Comparison of ENCODE assay signal across 34 cellular contexts in the genomic region with DNA sequence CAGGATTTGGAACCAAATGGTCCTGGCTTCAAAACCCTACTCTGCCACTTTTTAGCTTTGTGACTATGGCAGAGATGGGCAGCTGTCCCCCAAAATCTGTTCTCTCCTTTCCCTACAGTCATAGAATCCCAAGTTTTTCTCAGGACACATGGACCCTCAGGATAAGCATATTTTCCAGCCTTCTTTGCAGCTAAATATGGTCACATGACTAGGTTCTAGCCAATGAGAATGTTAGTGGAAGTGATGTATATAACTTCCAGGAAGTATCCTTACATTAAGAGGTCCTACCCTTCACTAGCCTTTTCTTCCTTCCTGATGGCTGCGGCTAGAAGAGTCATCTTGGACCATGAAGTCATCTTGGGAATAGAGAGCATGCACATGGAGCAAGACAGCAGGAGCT.
"Had no signal": no experiment of that assay in that cellular context is flagged by ENCODE, and none has a peak within 500 bp of the region (broad histone marks: within the 10 kb centered on the region; RNA-seq: fewer than 3 reads in every experiment).

No MANE protein-coding gene starts in this region.

- H3K4me3 ChIP-seq: ascending aorta, breast epithelium had no signal

- DNase-seq: activated B cell treated with CpG ODN at 0.5 μM for 24 hours; activated CD4-positive, alpha-beta memory T cell treated with anti-CD3 and anti-CD28 coated beads for 36 hours; activated CD4-positive, alpha-beta T cell treated with anti-CD3 and anti-CD28 coated beads for 4 hours; activated CD4-positive, alpha-beta T cell treated with anti-CD3 and anti-CD28 coated beads, Interleukin-2, amount 10 ng/mL, durations not matched to agents 24 days and 14 days; activated CD4-positive, alpha-beta T cell treated with anti-CD3 and anti-CD28 coated beads, Interleukin-2, amount 50 U/mL, for 1 hour; activated CD4-positive, alpha-beta T cell treated with anti-CD3 and anti-CD28 coated beads, Interleukin-2, amount 50 U/mL, for 4 hours; activated CD4-positive, CD25-positive, alpha-beta regulatory T cell treated with anti-CD3 and anti-CD28 coated beads, Interleukin-2, amount 50 U/mL, for 72 hours; activated CD8-positive, alpha-beta memory T cell treated with anti-CD3 and anti-CD28 coated beads, Interleukin-2, amount 50 U/mL, for 4 hours; activated CD8-positive, alpha-beta T cell treated with anti-CD3 and anti-CD28 coated beads for 36 hours; activated effector memory CD4-positive, alpha-beta T cell treated with anti-CD3 and anti-CD28 coated beads, Interleukin-2, amount 50 U/mL, for 16 hours; activated gamma-delta T cell treated with Interleukin-2 at 50 U/mL for 16 hours; activated naive CD4-positive, alpha-beta T cell; activated naive CD4-positive, alpha-beta T cell treated with anti-CD3 and anti-CD28 coated beads for 36 hours; activated naive CD4-positive, alpha-beta T cell treated with anti-CD3 and anti-CD28 coated beads, Interleukin-2, amount 50 U/mL, for 16 hours; activated naive CD8-positive, alpha-beta T cell treated with anti-CD3 and anti-CD28 coated beads for 36 hours; activated T-cell treated with anti-CD3 and anti-CD28 coated beads for 4 hours; activated T-cell treated with anti-CD3 and anti-CD28 coated beads, Interleukin-2, amount 50 U/mL, for 1 hour; activated T-cell treated with anti-CD3 and anti-CD28 coated beads, Interleukin-2, amount 50 U/mL, for 4 hours; activated T-cell treated with anti-CD3 and anti-CD28 coated beads, Interleukin-2, amount 50 U/mL, for 72 hours; amygdala; anterior cingulate cortex; brain microvascular endothelial cell; central memory CD4-positive, alpha-beta T cell; T-helper 2 cell; T-helper 9 cell had no signal

- H3K27ac ChIP-seq: ascending aorta, brain microvascular endothelial cell, breast epithelium, VCaP had no signal

- H3K36me3 ChIP-seq: ascending aorta, brain microvascular endothelial cell, breast epithelium had no signal

- H3K27ac Mint-ChIP-seq: activated B cell treated with CpG ODN at 0.5 μM for 24 hours; activated CD4-positive, alpha-beta memory T cell treated with anti-CD3 and anti-CD28 coated beads for 36 hours; activated CD4-positive, alpha-beta T cell treated with anti-CD3 and anti-CD28 coated beads, Interleukin-2, amount 10 ng/mL, durations not matched to agents 24 days and 14 days; activated CD8-positive, alpha-beta T cell treated with anti-CD3 and anti-CD28 coated beads for 36 hours; activated naive CD4-positive, alpha-beta T cell treated with anti-CD3 and anti-CD28 coated beads for 36 hours; activated naive CD4-positive, alpha-beta T cell treated with anti-CD3 and anti-CD28 coated beads, Interleukin-2, amount 50 U/mL, for 72 hours; activated naive CD8-positive, alpha-beta T cell treated with anti-CD3 and anti-CD28 coated beads for 36 hours; activated T-cell treated with anti-CD3 and anti-CD28 coated beads, Interleukin-2, amount 50 U/mL, for 72 hours; activated T-helper 1 cell treated with anti-CD3 and anti-CD28 coated beads, Interleukin-12 subunit alpha, Interleukin-12 subunit beta, Interleukin-2, Interleukin-4 antibody, amounts not matched to agents 30 ng/mL and 10 ng/mL and 1 ng/mL, durations not matched to agents 14 hours and 24 hours and 36 hours; activated T-helper 17 cell treated with anti-CD3 and anti-CD28 coated beads, Interleukin-2, amount 50 U/mL, for 72 hours; T-helper 1 cell treated with Interleukin-12 subunit alpha and Interleukin-12 subunit beta and Interleukin-4 antibody, amounts not matched to agents 30 μg/mL and 1 μg/mL, for 36 hours; T-helper 2 cell treated with Interferon-gamma antibody and Interleukin-4, amounts not matched to agents 5 μg/mL and 100 μg/mL, for 36 hours had no signal

- H3K4me3 Mint-ChIP-seq: activated B cell treated with CpG ODN at 0.5 μM for 24 hours; activated CD4-positive, alpha-beta memory T cell treated with anti-CD3 and anti-CD28 coated beads for 36 hours; activated CD4-positive, alpha-beta T cell treated with anti-CD3 and anti-CD28 coated beads, Interleukin-2, amount 10 ng/mL, durations not matched to agents 24 days and 14 days; activated CD8-positive, alpha-beta T cell treated with anti-CD3 and anti-CD28 coated beads for 36 hours; activated naive CD4-positive, alpha-beta T cell treated with anti-CD3 and anti-CD28 coated beads for 36 hours; activated naive CD8-positive, alpha-beta T cell treated with anti-CD3 and anti-CD28 coated beads for 36 hours; activated T-cell treated with anti-CD3 and anti-CD28 coated beads, Interleukin-2, amount 50 U/mL, for 4 hours; activated T-cell treated with anti-CD3 and anti-CD28 coated beads, Interleukin-2, amount 50 U/mL, for 72 hours; activated T-helper 1 cell treated with anti-CD3 and anti-CD28 coated beads, Interleukin-12 subunit alpha, Interleukin-12 subunit beta, Interleukin-2, Interleukin-4 antibody, amounts not matched to agents 30 ng/mL and 10 ng/mL and 1 ng/mL, durations not matched to agents 14 hours and 24 hours and 36 hours; activated T-helper 17 cell treated with anti-CD3 and anti-CD28 coated beads, Interleukin-2, amount 50 U/mL, for 72 hours; T-helper 1 cell treated with Interleukin-12 subunit alpha and Interleukin-12 subunit beta and Interleukin-4 antibody, amounts not matched to agents 30 μg/mL and 1 μg/mL, for 36 hours; T-helper 2 cell treated with Interferon-gamma antibody and Interleukin-4, amounts not matched to agents 5 μg/mL and 100 μg/mL, for 36 hours had no signal

- H3K9me3 ChIP-seq: ascending aorta, breast epithelium had no signal

- H3K4me1 ChIP-seq: breast epithelium had no signal

- H3K36me3 Mint-ChIP-seq: activated CD4-positive, alpha-beta memory T cell treated with anti-CD3 and anti-CD28 coated beads for 36 hours; activated naive CD8-positive, alpha-beta T cell treated with anti-CD3 and anti-CD28 coated beads for 36 hours had no signal

- ATAC-seq: activated CD8-positive, alpha-beta T cell treated with anti-CD3 and anti-CD28 coated beads for 36 hours; activated naive CD4-positive, alpha-beta T cell treated with anti-CD3 and anti-CD28 coated beads, Interleukin-2, amount 50 U/mL, for 72 hours; activated T-cell treated with anti-CD3 and anti-CD28 coated beads, Interleukin-2, amount 50 U/mL, for 4 hours; activated T-cell treated with anti-CD3 and anti-CD28 coated beads, Interleukin-2, amount 50 U/mL, for 72 hours; activated T-helper 17 cell treated with anti-CD3 and anti-CD28 coated beads, Interleukin-2, amount 50 U/mL, for 72 hours had no signal

- H3K27me3 ChIP-seq: ascending aorta, breast epithelium had no signal

- FAIRE-seq: TTC549 had no signal

- H3K9me3 Mint-ChIP-seq: activated B cell treated with CpG ODN at 0.5 μM for 24 hours; activated CD4-positive, alpha-beta memory T cell treated with anti-CD3 and anti-CD28 coated beads for 36 hours; activated CD4-positive, alpha-beta T cell treated with anti-CD3 and anti-CD28 coated beads, Interleukin-2, amount 10 ng/mL, durations not matched to agents 24 days and 14 days; activated CD8-positive, alpha-beta T cell treated with anti-CD3 and anti-CD28 coated beads for 36 hours; activated naive CD4-positive, alpha-beta T cell treated with anti-CD3 and anti-CD28 coated beads for 36 hours; activated naive CD4-positive, alpha-beta T cell treated with anti-CD3 and anti-CD28 coated beads, Interleukin-2, amount 50 U/mL, for 72 hours; activated naive CD8-positive, alpha-beta T cell treated with anti-CD3 and anti-CD28 coated beads for 36 hours; activated T-cell treated with anti-CD3 and anti-CD28 coated beads, Interleukin-2, amount 50 U/mL, for 4 hours; activated T-cell treated with anti-CD3 and anti-CD28 coated beads, Interleukin-2, amount 50 U/mL, for 72 hours; activated T-helper 1 cell treated with anti-CD3 and anti-CD28 coated beads, Interleukin-12 subunit alpha, Interleukin-12 subunit beta, Interleukin-2, Interleukin-4 antibody, amounts not matched to agents 30 ng/mL and 10 ng/mL and 1 ng/mL, durations not matched to agents 14 hours and 24 hours and 36 hours; activated T-helper 17 cell treated with anti-CD3 and anti-CD28 coated beads, Interleukin-2, amount 50 U/mL, for 72 hours; T-helper 1 cell treated with Interleukin-12 subunit alpha and Interleukin-12 subunit beta and Interleukin-4 antibody, amounts not matched to agents 30 μg/mL and 1 μg/mL, for 36 hours; T-helper 2 cell treated with Interferon-gamma antibody and Interleukin-4, amounts not matched to agents 5 μg/mL and 100 μg/mL, for 36 hours had no signal

- H3K4me1 Mint-ChIP-seq: activated T-helper 17 cell treated with anti-CD3 and anti-CD28 coated beads, Interleukin-2, amount 50 U/mL, for 72 hours had no signal
